ENCODE assay signal across 10 cellular contexts in genomic region chr22:23215294-23216204, GRCh38. TPM values are rescaled to one million over a fixed set of nuclear protein-coding genes. Genes with fewer than 3 reads are reported as not detected.
DNase-seq lines count a peak whose midpoint lies in the region; ATAC-seq and TF ChIP-seq lines count a peak whose summit lies in the region.
"Had no signal": no experiment of that assay in that cellular context is flagged by ENCODE, and none has a peak within 500 bp of the region (broad histone marks: within the 10 kb centered on the region; RNA-seq: fewer than 3 reads in every experiment).

No MANE protein-coding gene starts in this region.

- H3K4me1 Mint-ChIP-seq in CD14-positive monocyte: peaks cover 86% of the 10 kb centered on the region

- peak overlapping the region in 3 of 4 donors; percentile 11 to 63 (median 56) for H3K27ac ChIP-seq in body of pancreas
- H3K27ac ChIP-seq in mesodermal cell (ENCODE audit: low read depth, low read length, severe bottlenecking): peak overlapping the region; percentile 47
- H3K27ac ChIP-seq in suprapubic skin: no peak overlapping the region

- H3K9me3 Mint-ChIP-seq in CD14-positive monocyte: no peaks in the 10 kb centered on the region
- H3K9me3 Mint-ChIP-seq: stimulated activated memory B cell treated with anti-CD40 and anti-IgM and Interleukin-4, amounts not matched to agents 10 μg/mL and 1 μg/mL and 100 μg/mL, for 72 hours had no signal

- 55 to 68% methylated on average over 12 of the region's 12 CpGs for WGBS in body of pancreas, 2 donors
- 91 to 95% methylated on average over 9 to 11 of the region's 12 CpGs for WGBS in mesodermal cell (ENCODE audit: insufficient coverage in 2 of 2), 2 experiments
- 57% methylated on average over 12 of the region's 12 CpGs for WGBS in suprapubic skin

- peaks cover 3 to 9% of the 10 kb centered on the region in 2 donors for H3K36me3 Mint-ChIP-seq in CD14-positive monocyte
- H3K36me3 Mint-ChIP-seq: stimulated activated memory B cell treated with anti-CD40 and anti-IgM and Interleukin-4, amounts not matched to agents 10 μg/mL and 1 μg/mL and 100 μg/mL, for 72 hours had no signal

- H3K9me3 ChIP-seq in body of pancreas (no peaks in the 10 kb centered on the region), mesodermal cell (ENCODE audit: control insufficient read depth, low read length) (no peaks in the 10 kb centered on the region), suprapubic skin (no peaks in the 10 kb centered on the region)

- peak overlapping the region; percentile 48 to 81 (median 53) for H3K27ac Mint-ChIP-seq in CD14-positive monocyte
- H3K27ac Mint-ChIP-seq: stimulated activated memory B cell treated with anti-CD40 and anti-IgM and Interleukin-4, amounts not matched to agents 10 μg/mL and 1 μg/mL and 100 μg/mL, for 72 hours had no signal

- peaks cover 0 to 5% (median under 1%) of the 10 kb centered on the region in 3 donors for H3K27me3 Mint-ChIP-seq in CD14-positive monocyte (ENCODE audit: low read depth in 3 of 3)
- H3K27me3 Mint-ChIP-seq: stimulated activated memory B cell treated with anti-CD40 and anti-IgM and Interleukin-4, amounts not matched to agents 10 μg/mL and 1 μg/mL and 100 μg/mL, for 72 hours had no signal

- no peak overlapping the region for H3K4me3 Mint-ChIP-seq in CD14-positive monocyte
- H3K4me3 Mint-ChIP-seq: stimulated activated memory B cell treated with anti-CD40 and anti-IgM and Interleukin-4, amounts not matched to agents 10 μg/mL and 1 μg/mL and 100 μg/mL, for 72 hours had no signal

- no peak for TF ChIP-seq CTCF in CD14-positive monocyte (IDR thresholded peaks at IDR 0.05)
- no peak for TF ChIP-seq CTCF in body of pancreas (IDR thresholded peaks at IDR 0.05)
- no peak for TF ChIP-seq CTCF in suprapubic skin (IDR thresholded peaks at IDR 0.05)

- H3K4me1 ChIP-seq in body of pancreas (peaks cover 77% of the 10 kb centered on the region), mesodermal cell (ENCODE audit: control insufficient read depth, insufficient read depth, low read length, poor library complexity, severe bottlenecking) (peaks cover 52% of the 10 kb centered on the region), suprapubic skin (peaks cover 68% of the 10 kb centered on the region)

- H3K27me3 ChIP-seq in body of pancreas (no peaks in the 10 kb centered on the region), suprapubic skin (no peaks in the 10 kb centered on the region)

- ATAC-seq in body of pancreas: peak; percentile 76
- no peak for ATAC-seq in HG03460 (IDR thresholded peaks at IDR 0.05; ENCODE audit: unreplicated experiment)
- ATAC-seq: stimulated activated memory B cell treated with anti-CD40 and anti-IgM and Interleukin-4, amounts not matched to agents 10 μg/mL and 1 μg/mL and 100 μg/mL, for 72 hours had no signal

- TF ChIP-seq EP300 in suprapubic skin (IDR thresholded peaks at IDR 0.05): no peak

- H3K4me3 ChIP-seq in body of pancreas (no peak overlapping the region), mesodermal cell (ENCODE audit: extremely low read depth, insufficient read depth, low read length, poor library complexity, severe bottlenecking) (no peak overlapping the region), suprapubic skin (no peak overlapping the region)

- DNase-seq in CD14-positive monocyte (ENCODE audit: low spot score): no peak
- DNase-seq in Kasumi-1 (lab: John Stamatoyannopoulos, UW): peak; percentile 83 to 85
- DNase-seq in body of pancreas: peak; percentile 50 to 64 (median 60)
- no peak for DNase-seq in NCI-H2107 treated with DMSO at 0.1 percent for 48 hours (lab: John Stamatoyannopoulos, UW; ENCODE audit: unreplicated experiment)
- DNase-seq in NCI-H2081 treated with DMSO at 0.1 percent for 48 hours (lab: John Stamatoyannopoulos, UW): no peak
- DNase-seq in suprapubic skin (ENCODE audit: low spot score in 2 of 2): no peak
- DNase-seq: amygdala had no signal

- intact Hi-C loops in CD14-positive monocyte (cut with micrococcal nuclease) (loop anchor here in 1 of 2 donors (5.0 kb wide), 1 partner anchor 33 kb away; the partner anchor contains the start of gene BCR), body of pancreas (cut with DNase I) (no loop called here)

- H3K36me3 ChIP-seq in body of pancreas (replicated peaks in 1 of 2; ENCODE audit: insufficient read depth in 1 of 2, low read depth in 2 of 2) (no peaks in the 10 kb centered on the region), mesodermal cell (ENCODE audit: control insufficient read depth, insufficient read depth, low read length) (peaks cover 6% of the 10 kb centered on the region), suprapubic skin (no peaks in the 10 kb centered on the region)

- TF ChIP-seq POLR2A in body of pancreas (IDR thresholded peaks at IDR 0.05): no peak
- no peak for TF ChIP-seq POLR2A in suprapubic skin (IDR thresholded peaks at IDR 0.05)

RNA-seq across cellular contexts. Expression of gene BCR, which starts 35.2 kb away (rescaled TPM):
- polyA plus RNA-seq in CD14-positive monocyte: under 1 TPM; 0.97 TPM
- total RNA-seq in body of pancreas: 10 to 100 TPM; 28.3 to 71.2 TPM
- 34.1 TPM for polyA plus RNA-seq in mesodermal cell (2013, experiment 1 of 2)
- polyA plus RNA-seq in mesodermal cell (2013, experiment 2 of 2): 32.9 TPM
- total RNA-seq in suprapubic skin: 10 to 100 TPM; 72.8 to 87.8 (median 79.3) TPM

Comparison
In these comparisons a context has a peak if more than half of its experiments do, and no peak if none do; other contexts are left out.
1. DNase-seq: peak in Kasumi-1 (2 of 2) and body of pancreas (4 of 4); none in CD14-positive monocyte (single experiment), NCI-H2107 treated with DMSO at 0.1 percent for 48 hours (single experiment), NCI-H2081 treated with DMSO at 0.1 percent for 48 hours (single experiment) and suprapubic skin (0 of 2).